ENCODE assay signal across 17 cellular contexts in genomic region chr17:3879591-3880417, GRCh38. TPM values are rescaled to one million over a fixed set of nuclear protein-coding genes. Genes with fewer than 3 reads are reported as not detected.
DNase-seq lines count a peak whose midpoint lies in the region; ATAC-seq and TF ChIP-seq lines count a peak whose summit lies in the region.
"Had no signal": no experiment of that assay in that cellular context is flagged by ENCODE, and none has a peak within 500 bp of the region (broad histone marks: within the 10 kb centered on the region; RNA-seq: fewer than 3 reads in every experiment).

No MANE protein-coding gene starts in this region.

- H2BK5ac ChIP-seq in mesenchymal stem cell (ENCODE audit: low read depth, low read length, poor library complexity, severe bottlenecking): no peak overlapping the region

- no peak overlapping the region for H3K4me3 Mint-ChIP-seq in chondrocyte (ENCODE audit: unreplicated experiment)
- H3K4me3 Mint-ChIP-seq: immature natural killer cell had no signal

- peak overlapping the region; percentile 84 for H3K27ac Mint-ChIP-seq in chondrocyte (ENCODE audit: unreplicated experiment)
- H3K27ac Mint-ChIP-seq: immature natural killer cell had no signal

- H2BK12ac ChIP-seq in mesenchymal stem cell (ENCODE audit: low read length in 2 of 2): peak overlapping the region in 1 of 2 experiments; percentile 37

- H2AFZ ChIP-seq in mesenchymal stem cell (ENCODE audit: low read depth, low read length): no peak overlapping the region

- no peak overlapping the region for H3K14ac ChIP-seq in mesenchymal stem cell (ENCODE audit: low read length in 2 of 2)

- H4K91ac ChIP-seq in mesenchymal stem cell (ENCODE audit: low read length): no peak overlapping the region

- no peak overlapping the region for H3K18ac ChIP-seq in mesenchymal stem cell (ENCODE audit: low read depth in 1 of 2, low read length in 2 of 2)

- H3K9me3 Mint-ChIP-seq in chondrocyte (ENCODE audit: low read depth): no peaks in the 10 kb centered on the region
- H3K9me3 Mint-ChIP-seq: immature natural killer cell had no signal

- no peak overlapping the region for H2BK120ac ChIP-seq in mesenchymal stem cell (ENCODE audit: low read depth, low read length)

- H2BK15ac ChIP-seq in mesenchymal stem cell (ENCODE audit: low read depth, poor library complexity, severe bottlenecking): no peak overlapping the region

- intact Hi-C loops in Right ventricle myocardium inferior (cut with DNase I) (no loop called here), left ventricle myocardium inferior (cut with micrococcal nuclease) (no loop called here)

- H3K27ac ChIP-seq in left ventricle myocardium inferior (replicated peaks): no peak overlapping the region
- no peak overlapping the region for H3K27ac ChIP-seq in mesenchymal stem cell (ENCODE audit: low read length, poor library complexity, severe bottlenecking)
- peak overlapping the region; percentile 9 for H3K27ac ChIP-seq in thymus (ENCODE audit: low read depth)
- H3K27ac ChIP-seq: foreskin keratinocyte, thoracic aorta had no signal

- peak; percentile 55 for DNase-seq in Right ventricle myocardium inferior (ENCODE audit: missing footprints)
- no peak for DNase-seq in left ventricle myocardium inferior
- no peak for DNase-seq in chondrocyte (ENCODE audit: low spot score)
- DNase-seq in mesenchymal stem cell: no peak
- DNase-seq in foreskin melanocyte: no peak
- DNase-seq in UCSD-AML1 (lab: John Stamatoyannopoulos, UW; ENCODE audit: unreplicated experiment): no peak
- DNase-seq: activated CD8-positive, alpha-beta memory T cell treated with anti-CD3 and anti-CD28 coated beads for 24 hours; activated effector memory CD4-positive, alpha-beta T cell treated with anti-CD3 and anti-CD28 coated beads, Interleukin-2, amount 50 U/mL, for 16 hours; foreskin keratinocyte; immature natural killer cell; NCI-H1105; PC-3 had no signal

- ATAC-seq in Right ventricle myocardium inferior: peak; percentile 37
- ATAC-seq in GM18867 (IDR thresholded peaks at IDR 0.05; ENCODE audit: unreplicated experiment): no peak
- ATAC-seq: PC-3 had no signal

- peaks cover 13% of the 10 kb centered on the region for H3K4me1 ChIP-seq in left ventricle myocardium inferior
- peaks cover 24% of the 10 kb centered on the region for H3K4me1 ChIP-seq in mesenchymal stem cell (ENCODE audit: control insufficient read depth, insufficient read depth, low read depth, low read length)
- H3K4me1 ChIP-seq in thymus (ENCODE audit: control insufficient read depth, insufficient read depth, low read length): no peaks in the 10 kb centered on the region
- H3K4me1 ChIP-seq: foreskin keratinocyte had no signal

- H3K4me3 ChIP-seq in left ventricle myocardium inferior: no peak overlapping the region
- H3K4me3 ChIP-seq in mesenchymal stem cell (ENCODE audit: insufficient read depth in 1 of 2, low read depth in 1 of 2, low read length in 2 of 2): peak overlapping the region in 1 of 2 experiments; percentile 29
- no peak overlapping the region for H3K4me3 ChIP-seq in thymus (ENCODE audit: low read length)
- H3K4me3 ChIP-seq: thoracic aorta had no signal

- H3K36me3 ChIP-seq in left ventricle myocardium inferior (peaks cover 25% of the 10 kb centered on the region), mesenchymal stem cell (ENCODE audit: control insufficient read depth in 1 of 2, insufficient read depth in 2 of 2, low read depth in 1 of 2, low read length in 2 of 2) (peaks cover 65 to 70% of the 10 kb centered on the region in 2 experiments), thymus (ENCODE audit: control insufficient read depth, insufficient read depth) (peaks cover 29% of the 10 kb centered on the region)
- H3K36me3 ChIP-seq: thoracic aorta had no signal

- 83% methylated on average over 25 of the region's 25 CpGs for WGBS in mesenchymal stem cell
- WGBS in thymus: 95% methylated on average over 25 of the region's 25 CpGs

- H3K9me3 ChIP-seq in left ventricle myocardium inferior (replicated peaks): no peaks in the 10 kb centered on the region
- no peaks in the 10 kb centered on the region for H3K9me3 ChIP-seq in mesenchymal stem cell (ENCODE audit: control insufficient read depth, low read length)
- H3K9me3 ChIP-seq in thymus (ENCODE audit: control insufficient read depth): no peaks in the 10 kb centered on the region
- H3K9me3 ChIP-seq: thoracic aorta had no signal

- H3K27me3 ChIP-seq in left ventricle myocardium inferior (ENCODE audit: low read depth): no peaks in the 10 kb centered on the region
- no peaks in the 10 kb centered on the region for H3K27me3 ChIP-seq in mesenchymal stem cell (ENCODE audit: control insufficient read depth in 1 of 2, insufficient read depth in 1 of 2, low read length in 2 of 2)
- no peaks in the 10 kb centered on the region for H3K27me3 ChIP-seq in thymus (ENCODE audit: control insufficient read depth, insufficient read depth)
- H3K27me3 ChIP-seq: foreskin keratinocyte had no signal

- peaks cover 14% of the 10 kb centered on the region for H3K4me1 Mint-ChIP-seq in chondrocyte (ENCODE audit: low read depth)
- H3K4me1 Mint-ChIP-seq: immature natural killer cell had no signal

- TF ChIP-seq CTCF in left ventricle myocardium inferior (IDR thresholded peaks at IDR 0.05; ENCODE audit: borderline replicate concordance): no peak
- peak; percentile 8 for TF ChIP-seq CTCF in chondrocyte (IDR thresholded peaks at IDR 0.05)

- no peaks in the 10 kb centered on the region for H3K27me3 Mint-ChIP-seq in chondrocyte (ENCODE audit: low read depth)

- peak overlapping the region; percentile 37 for H2AK5ac ChIP-seq in mesenchymal stem cell (ENCODE audit: low read length, severe bottlenecking)

- peak overlapping the region; percentile 33 for H4K8ac ChIP-seq in mesenchymal stem cell (ENCODE audit: low read length)

- peak overlapping the region; percentile 49 for H3K9ac ChIP-seq in mesenchymal stem cell (ENCODE audit: low read length)

- peak overlapping the region in 1 of 2 experiments; percentile 18 for H3K4ac ChIP-seq in mesenchymal stem cell (ENCODE audit: low read depth in 1 of 2, low read length in 2 of 2)

- no peak overlapping the region for H3K23ac ChIP-seq in mesenchymal stem cell (ENCODE audit: low read length in 2 of 2)

- peaks cover 3% of the 10 kb centered on the region for H3K36me3 Mint-ChIP-seq in chondrocyte (ENCODE audit: low read depth)
- H3K36me3 Mint-ChIP-seq: immature natural killer cell had no signal

- peaks cover 13% of the 10 kb centered on the region for H3K79me1 ChIP-seq in mesenchymal stem cell (replicated peaks; ENCODE audit: low read length, poor library complexity, severe bottlenecking)

- H3K4me2 ChIP-seq in mesenchymal stem cell (ENCODE audit: low read length, poor library complexity, severe bottlenecking): peak overlapping the region; percentile 21

RNA-seq across cellular contexts. Expression of gene CAMKK1, which starts 13.0 kb away (rescaled TPM):
- total RNA-seq in Right ventricle myocardium inferior (3.8 TPM), left ventricle myocardium inferior (5.5 TPM), chondrocyte (5.0 to 8.0 TPM (median 5.1 TPM) in 3 replicates)
- 3.0 TPM for polyA plus RNA-seq in mesenchymal stem cell (2013, experiment 1 of 2)
- polyA plus RNA-seq in mesenchymal stem cell (2013, experiment 2 of 2): 2.6 TPM
- 10.8 TPM for polyA plus RNA-seq in thymus

RNA-seq across cellular contexts. Expression of gene NCBP3, which starts 33.8 kb away (rescaled TPM):
- 15.3 TPM for total RNA-seq in Right ventricle myocardium inferior
- 18.2 TPM for total RNA-seq in left ventricle myocardium inferior
- 31.3 to 34.8 TPM (median 33.7 TPM) in 3 replicates for total RNA-seq in chondrocyte
- polyA plus RNA-seq in mesenchymal stem cell (2013, experiment 1 of 2): 20.3 TPM
- polyA plus RNA-seq in mesenchymal stem cell (2013, experiment 2 of 2): 19.5 TPM
- 46.1 TPM for polyA plus RNA-seq in thymus

RNA-seq across cellular contexts. Expression of gene P2RX1, which starts 36.5 kb away (rescaled TPM):
- total RNA-seq in Right ventricle myocardium inferior: 0.16 TPM
- total RNA-seq in left ventricle myocardium inferior: 0.55 TPM
- not detected in 3 replicates for total RNA-seq in chondrocyte
- 0.47 TPM for polyA plus RNA-seq in mesenchymal stem cell (2013, experiment 1 of 2)
- 0.49 TPM for polyA plus RNA-seq in mesenchymal stem cell (2013, experiment 2 of 2)
- polyA plus RNA-seq in thymus: 6.0 TPM
- total RNA-seq: foreskin keratinocyte, G401, NCI-H460, PC-3 had no signal
- polyA plus RNA-seq: foreskin keratinocyte had no signal
